ENCODE assay signal across 1 cellular context in the genomic region with DNA sequence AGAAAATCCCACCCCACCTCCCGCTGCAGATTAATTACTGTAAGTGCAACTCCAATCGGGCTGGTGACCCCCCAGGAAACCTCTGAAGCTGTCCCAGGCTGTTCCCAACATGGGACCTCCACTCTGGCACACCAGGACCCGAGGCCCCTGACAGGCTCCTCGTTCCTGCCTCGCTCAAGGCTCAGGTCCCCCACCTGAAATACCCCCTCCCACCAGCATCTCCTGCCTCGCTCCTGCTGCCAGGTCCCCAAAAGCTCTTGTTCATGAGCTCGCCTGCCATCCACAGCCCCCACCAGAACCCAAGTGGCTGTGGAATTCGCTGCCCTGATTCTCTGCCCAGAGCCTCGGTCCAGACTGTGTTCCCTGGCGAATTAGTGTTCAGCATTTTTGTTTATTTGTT.
TF ChIP-seq lines count a peak whose summit lies in the region.

No MANE protein-coding gene starts in this region.

TF ChIP-seq in HepG2, 621 proteins besides CTCF, POLR2A, EP300 and RAD21 (continued from another document):
- TF ChIP-seq, protein P1, sequence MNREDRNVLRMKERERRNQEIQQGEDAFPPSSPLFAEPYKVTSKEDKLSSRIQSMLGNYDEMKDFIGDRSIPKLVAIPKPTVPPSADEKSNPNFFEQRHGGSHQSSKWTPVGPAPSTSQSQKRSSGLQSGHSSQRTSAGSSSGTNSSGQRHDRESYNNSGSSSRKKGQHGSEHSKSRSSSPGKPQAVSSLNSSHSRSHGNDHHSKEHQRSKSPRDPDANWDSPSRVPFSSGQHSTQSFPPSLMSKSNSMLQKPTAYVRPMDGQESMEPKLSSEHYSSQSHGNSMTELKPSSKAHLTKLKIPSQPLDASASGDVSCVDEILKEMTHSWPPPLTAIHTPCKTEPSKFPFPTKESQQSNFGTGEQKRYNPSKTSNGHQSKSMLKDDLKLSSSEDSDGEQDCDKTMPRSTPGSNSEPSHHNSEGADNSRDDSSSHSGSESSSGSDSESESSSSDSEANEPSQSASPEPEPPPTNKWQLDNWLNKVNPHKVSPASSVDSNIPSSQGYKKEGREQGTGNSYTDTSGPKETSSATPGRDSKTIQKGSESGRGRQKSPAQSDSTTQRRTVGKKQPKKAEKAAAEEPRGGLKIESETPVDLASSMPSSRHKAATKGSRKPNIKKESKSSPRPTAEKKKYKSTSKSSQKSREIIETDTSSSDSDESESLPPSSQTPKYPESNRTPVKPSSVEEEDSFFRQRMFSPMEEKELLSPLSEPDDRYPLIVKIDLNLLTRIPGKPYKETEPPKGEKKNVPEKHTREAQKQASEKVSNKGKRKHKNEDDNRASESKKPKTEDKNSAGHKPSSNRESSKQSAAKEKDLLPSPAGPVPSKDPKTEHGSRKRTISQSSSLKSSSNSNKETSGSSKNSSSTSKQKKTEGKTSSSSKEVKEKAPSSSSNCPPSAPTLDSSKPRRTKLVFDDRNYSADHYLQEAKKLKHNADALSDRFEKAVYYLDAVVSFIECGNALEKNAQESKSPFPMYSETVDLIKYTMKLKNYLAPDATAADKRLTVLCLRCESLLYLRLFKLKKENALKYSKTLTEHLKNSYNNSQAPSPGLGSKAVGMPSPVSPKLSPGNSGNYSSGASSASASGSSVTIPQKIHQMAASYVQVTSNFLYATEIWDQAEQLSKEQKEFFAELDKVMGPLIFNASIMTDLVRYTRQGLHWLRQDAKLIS (CRISPR knock-in tag; IDR thresholded peaks at IDR 0.05): no peak
- TF ChIP-seq ZNF674 (CRISPR knock-in tag; IDR thresholded peaks at IDR 0.05; ENCODE audit: low read depth) (no peak), ZNF136 (CRISPR knock-in tag; IDR thresholded peaks at IDR 0.05; ENCODE audit: low read depth) (no peak), ZNF746 (CRISPR knock-in tag; IDR thresholded peaks at IDR 0.05) (no peak), ZNF460 (CRISPR knock-in tag; IDR thresholded peaks at IDR 0.05; ENCODE audit: borderline replicate concordance) (no peak), ZNF720 (CRISPR knock-in tag; IDR thresholded peaks at IDR 0.05) (no peak), SMARCC2 (IDR thresholded peaks at IDR 0.05) (no peak), KAT2B (IDR thresholded peaks at IDR 0.05; ENCODE audit: borderline replicate concordance, low read depth, low read length) (no peak)
- TF ChIP-seq, protein P2, sequence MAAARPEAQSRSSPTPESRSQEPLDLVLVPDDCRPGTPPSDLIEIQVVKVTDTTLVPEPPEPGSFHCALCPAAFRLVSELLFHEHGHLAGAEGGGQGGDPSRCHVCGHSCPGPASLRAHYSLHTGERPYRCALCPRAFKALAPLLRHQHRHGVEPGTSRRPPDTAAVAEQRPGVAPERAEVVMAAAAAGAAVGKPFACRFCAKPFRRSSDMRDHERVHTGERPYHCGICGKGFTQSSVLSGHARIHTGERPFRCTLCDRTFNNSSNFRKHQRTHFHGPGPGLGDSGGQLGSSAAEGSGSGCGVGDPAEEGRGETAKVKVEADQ (CRISPR knock-in tag; IDR thresholded peaks at IDR 0.05; ENCODE audit: borderline replicate concordance): no peak
